Comparison of ENCODE assay signal across 1 cellular context in the genomic region with DNA sequence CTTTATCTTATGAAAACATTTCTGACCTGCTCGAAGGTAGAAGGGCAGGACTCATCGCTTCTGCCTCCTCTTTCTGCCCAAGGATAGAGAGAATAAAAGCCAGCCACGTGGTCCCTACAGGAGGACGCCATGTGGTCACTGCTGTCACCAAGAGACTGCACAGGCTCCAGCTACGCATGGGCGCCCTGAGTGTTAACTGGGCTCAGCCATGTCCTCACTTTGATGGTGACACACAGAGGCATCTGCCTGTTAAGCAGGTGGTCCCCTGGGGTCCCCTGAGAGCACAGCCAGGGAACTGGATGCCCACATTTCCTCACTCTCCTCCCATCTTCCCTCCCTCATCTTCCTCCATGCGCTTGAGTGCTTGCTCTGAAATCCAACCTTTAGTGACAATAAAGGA.
TF ChIP-seq lines count a peak whose summit lies in the region.

No MANE protein-coding gene starts in this region.

TF ChIP-seq in SK-N-SH, 30 proteins besides CTCF, POLR2A, EP300 and RAD21:
- TF ChIP-seq MXI1 (IDR thresholded peaks at IDR 0.05; ENCODE audit: low read depth, low read length), result peak; percentile 25; the same call in 1 of the 2 replicates
TF ChIP-seq in SK-N-SH: peak in this region for 1; not testable (repeated sequence) for 29.
